ENCODE assay signal across 8 cellular contexts in the genomic region with DNA sequence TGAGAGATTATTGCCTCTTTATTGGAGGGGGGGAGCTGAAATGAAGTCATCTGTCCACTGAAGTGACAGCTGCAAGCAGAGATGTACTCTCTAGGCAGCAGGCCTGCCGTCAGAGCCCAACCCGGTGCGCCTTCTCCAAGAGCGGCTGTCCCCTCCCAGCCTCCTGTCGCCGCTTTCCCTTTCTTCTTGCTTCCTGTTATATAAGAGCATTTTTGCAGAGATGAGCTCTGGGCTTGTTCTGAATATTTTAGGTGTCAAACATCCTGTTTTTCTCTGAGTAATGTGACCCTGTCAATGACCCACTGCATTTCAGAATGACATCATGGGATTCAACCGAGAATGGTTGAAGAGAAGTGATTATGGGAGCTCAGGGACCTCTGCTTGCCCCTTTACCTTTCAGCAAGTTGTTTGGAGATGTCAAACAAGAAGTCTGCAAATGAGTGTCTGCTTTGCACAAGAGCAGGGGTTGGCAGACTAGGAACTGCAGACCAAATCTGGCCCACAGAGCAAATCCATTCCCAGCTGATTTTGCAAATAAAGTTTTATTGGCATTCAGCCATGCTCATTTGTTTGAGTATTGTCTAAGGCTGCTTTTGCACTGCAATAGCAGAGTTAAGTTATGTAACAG.
A peak's percentile ranks its signal among the peaks of the same experiment; 100 is the strongest.
DNase-seq lines count a peak whose midpoint lies in the region; ATAC-seq, FAIRE-seq and TF ChIP-seq lines count a peak whose summit lies in the region.

No MANE protein-coding gene starts in this region.

- H3K4me3 ChIP-seq in RWPE2 (ENCODE audit: severe bottlenecking): no peak overlapping the region
- no peak overlapping the region for H3K4me3 ChIP-seq in epithelial cell of proximal tubule (ENCODE audit: low read depth, low read length)
- no peak overlapping the region for H3K4me3 ChIP-seq in kidney (ENCODE audit: low read length in 2 of 2)

- no peaks in the 10 kb centered on the region for H3K9me3 ChIP-seq in RWPE2 (ENCODE audit: severe bottlenecking)
- H3K9me3 ChIP-seq in kidney (ENCODE audit: control insufficient read depth in 1 of 2, low read length in 2 of 2): no peaks in the 10 kb centered on the region

- FAIRE-seq in kidney (lab: Jason Lieb, UNC): no peak

- ATAC-seq in RWPE2 (ENCODE audit: low read depth): peak; percentile 69
- no peak for ATAC-seq in HG02852 (IDR thresholded peaks at IDR 0.05; ENCODE audit: unreplicated experiment)
- ATAC-seq in GM18873 (IDR thresholded peaks at IDR 0.05; ENCODE audit: low FRiP score, unreplicated experiment): no peak
- ATAC-seq in HG02938 (IDR thresholded peaks at IDR 0.05; ENCODE audit: unreplicated experiment): no peak

- TF ChIP-seq CTCF in RWPE2 (IDR thresholded peaks at IDR 0.05; ENCODE audit: poor library complexity, severe bottlenecking) (no peak), epithelial cell of proximal tubule (conservative IDR thresholded peaks at IDR 0.05; ENCODE audit: low read depth, low read length) (no peak), kidney (IDR thresholded peaks at IDR 0.05; ENCODE audit: borderline replicate concordance, extremely low read depth, insufficient read depth) (no peak)

- H3K36me3 ChIP-seq in RWPE2 (ENCODE audit: low read depth) (no peaks in the 10 kb centered on the region), kidney (ENCODE audit: control insufficient read depth in 1 of 2, insufficient read depth in 2 of 2, low read length in 2 of 2) (no peaks in the 10 kb centered on the region)

- intact Hi-C loops in kidney (cut with DNase I): no loop called here

- H3K4me1 ChIP-seq in RWPE2 (ENCODE audit: insufficient read depth, poor library complexity, severe bottlenecking) (peaks cover 22% of the 10 kb centered on the region), kidney (ENCODE audit: control insufficient read depth in 1 of 2, insufficient read depth in 1 of 2, low read depth in 1 of 2, low read length in 2 of 2) (no peaks in the 10 kb centered on the region)

- no peak overlapping the region for H3K9ac ChIP-seq in kidney (ENCODE audit: low read length in 2 of 2)

- H3K27ac ChIP-seq in RWPE2 (ENCODE audit: poor library complexity, severe bottlenecking) (no peak overlapping the region), kidney (ENCODE audit: low read depth in 2 of 2, low read length in 2 of 2) (no peak overlapping the region)

- H3K27me3 ChIP-seq in RWPE2 (ENCODE audit: insufficient read depth, poor library complexity, severe bottlenecking): no peaks in the 10 kb centered on the region

- peak; percentile 27 for DNase-seq in H4 (ENCODE audit: low spot score)
- no peak for DNase-seq in RWPE2 (ENCODE audit: low spot score)
- peak; percentile 48 for DNase-seq in epithelial cell of proximal tubule (ENCODE audit: low read depth)
- peak; percentile 33 for DNase-seq in pulmonary artery endothelial cell (ENCODE audit: low read depth, low spot score)
- no peak for DNase-seq in kidney

Comparison
In these comparisons a context has a peak if more than half of its experiments do, and no peak if none do; other contexts are left out.
1. DNase-seq: peak in H4 (single experiment), epithelial cell of proximal tubule (single experiment) and pulmonary artery endothelial cell (single experiment); none in RWPE2 (single experiment) and kidney (single experiment).